ENCODE assay signal across 8 cellular contexts in genomic region chr12:120012067-120012621, GRCh38. TPM values are rescaled to one million over a fixed set of nuclear protein-coding genes. Genes with fewer than 3 reads are reported as not detected.
A peak's percentile ranks its signal among the peaks of the same experiment; 100 is the strongest.
DNase-seq lines count a peak whose midpoint lies in the region; ATAC-seq, FAIRE-seq and TF ChIP-seq lines count a peak whose summit lies in the region.

No MANE protein-coding gene starts in this region.

- no peaks in the 10 kb centered on the region for H3K36me3 ChIP-seq in heart right ventricle

- H3K4me3 ChIP-seq in A549 (no peak overlapping the region), heart right ventricle (no peak overlapping the region)

- peaks cover 47% of the 10 kb centered on the region for H3K27me3 Mint-ChIP-seq in chondrocyte (ENCODE audit: low read depth)

- no peak overlapping the region for H3K4me3 Mint-ChIP-seq in chondrocyte (ENCODE audit: unreplicated experiment)

- H3K4me1 ChIP-seq in A549 (peaks cover 10% of the 10 kb centered on the region), heart right ventricle (no peaks in the 10 kb centered on the region)

- TF ChIP-seq EP300 in A549 (IDR thresholded peaks at IDR 0.05), result no peak

- DNase-seq in A549 (ENCODE audit: low read depth in 1 of 2, low spot score in 1 of 2) (peak; percentile 67 to 78), chondrocyte (ENCODE audit: low spot score) (no peak), heart right ventricle (no peak)
- peak; percentile 67 for DNase-seq in activated CD4-positive, alpha-beta T cell treated with anti-CD3 and anti-CD28 coated beads for 1 hour
- DNase-seq in effector CD8-positive, alpha-beta T cell (lab: John Stamatoyannopoulos, UW), result peak; percentile 51
- DNase-seq in stimulated activated CD4-positive, alpha-beta T cell treated with anti-CD3 and anti-CD28 coated beads, TNF-alpha, amount 100 ng/mL, for 24 hours (ENCODE audit: low read depth in 3 of 3), result peak; percentile 67 to 89 (median 67)

- H3K4me1 Mint-ChIP-seq in chondrocyte (ENCODE audit: low read depth), result no peaks in the 10 kb centered on the region

- no peak for TF ChIP-seq RAD21 in A549 (conservative IDR thresholded peaks at IDR 0.05 in 1 of 2, IDR thresholded peaks at IDR 0.05 in 1 of 2)

- H3K27me3 ChIP-seq in heart right ventricle, result peaks cover 0 to 23% (median 5%) of the 10 kb centered on the region in 7 donors

- TF ChIP-seq POLR2A in A549 (IDR thresholded peaks at IDR 0.05; ENCODE audit: low read length), result no peak

- peaks cover 2% of the 10 kb centered on the region for H3K36me3 Mint-ChIP-seq in chondrocyte (ENCODE audit: low read depth)

- no peak for TF ChIP-seq CTCF in A549 (IDR thresholded peaks at IDR 0.05)
- no peak for TF ChIP-seq CTCF in chondrocyte (IDR thresholded peaks at IDR 0.05)
- TF ChIP-seq CTCF in heart right ventricle (IDR thresholded peaks at IDR 0.05), result no peak

- peak; percentile 78 to 88; a peak in 5 of 6 replicates for ATAC-seq in A549
- peak; percentile 74 for ATAC-seq in GM19397 (IDR thresholded peaks at IDR 0.05; ENCODE audit: unreplicated experiment)
- peak; percentile 62 for ATAC-seq in HG03196 (IDR thresholded peaks at IDR 0.05; ENCODE audit: unreplicated experiment)
- ATAC-seq in heart right ventricle, result no peak

- no peak overlapping the region for H3K27ac Mint-ChIP-seq in chondrocyte (ENCODE audit: unreplicated experiment)

- H3K9me3 ChIP-seq in A549, result no peaks in the 10 kb centered on the region
- H3K9me3 ChIP-seq in heart right ventricle, result no peaks in the 10 kb centered on the region

- intact Hi-C loops in heart right ventricle (cut with DNase I), result no loop called here

- no peak for FAIRE-seq in A549 (lab: Jason Lieb, UNC)

- H3K9me3 Mint-ChIP-seq in chondrocyte (ENCODE audit: low read depth), result peaks cover 4% of the 10 kb centered on the region

- H3K27ac ChIP-seq in A549 (no peak overlapping the region), heart right ventricle (peak overlapping the region in 1 of 10 donors; percentile 40)

- no peak overlapping the region for H3K4me2 ChIP-seq in A549

- WGBS in A549 (ENCODE audit: missing lambda C conversion rate), result 53% methylated on average over 10 of the region's 10 CpGs
- 79 to 81% methylated on average over 10 of the region's 10 CpGs for WGBS in heart right ventricle, 2 donors

- CTCF ChIA-PET in A549 (lab: Yijun Ruan, JAX), result no interaction called here

- POLR2A ChIA-PET in A549 (lab: Yijun Ruan, JAX), result no interaction called here

TF ChIP-seq in A549, 52 proteins besides CTCF, POLR2A, EP300 and RAD21:
- no peak for TF ChIP-seq HOXB5 (CRISPR knock-in tag; IDR thresholded peaks at IDR 0.05)
- peak; percentile 95 for TF ChIP-seq RFX5 (IDR thresholded peaks at IDR 0.05)
- no peak for TF ChIP-seq FOSL2 (IDR thresholded peaks at IDR 0.05)
- TF ChIP-seq FOSL2 (CRISPR knock-in tag; IDR thresholded peaks at IDR 0.05), result peak; percentile 34; the same call in 1 of the 2 replicates
TF ChIP-seq in A549: peak in this region for 2.

RNA-seq across cellular contexts. Expression of gene BICDL1, which starts 23.1 kb away (rescaled TPM):
- 4.5 and 5.8 TPM in 2 replicates for polyA plus RNA-seq in A549 (2011; rRNA removed)
- polyA plus RNA-seq in A549 (2012; cell fraction: cytosol; rRNA removed), result 2.8 and 3.0 TPM in 2 replicates
- 5.7 and 6.0 TPM in 2 replicates for polyA plus RNA-seq in A549 (2012; cell fraction: nucleus; rRNA removed)
- polyA plus RNA-seq in A549 (2017; fragmentation: RNase III; extraction: RNeasy Plus Mini Kit Qiagen cat#74134 plus additional on column Dnase treatment), result 2.6 to 3.8 TPM (median 3.5 TPM) in 3 replicates
- polyA minus RNA-seq in A549 (2011; rRNA and poly(A)+ RNA removed), result 3.7 and 5.4 TPM in 2 replicates
- total RNA-seq in chondrocyte, result 0.12 to 0.45 TPM (median 0.26 TPM) in 3 replicates
- 1 to 10 TPM in 1 of 10 donors, under 1 TPM in 7, not detected in 2; 0.10 to 1.5 (median 0.34) TPM for total RNA-seq in heart right ventricle
- polyA plus RNA-seq in heart right ventricle, result under 1 TPM; 0.16 to 0.44 TPM

Comparison
In these comparisons a context has a peak if more than half of its experiments do, and no peak if none do; other contexts are left out.
1. ATAC-seq: peak in A549 (2 of 2), GM19397 (single experiment) and HG03196 (single experiment); none in heart right ventricle (0 of 8).
2. DNase-seq: peak in A549 (2 of 2), activated CD4-positive, alpha-beta T cell treated with anti-CD3 and anti-CD28 coated beads for 1 hour (single experiment), effector CD8-positive, alpha-beta T cell (single experiment) and stimulated activated CD4-positive, alpha-beta T cell treated with anti-CD3 and anti-CD28 coated beads, TNF-alpha, amount 100 ng/mL, for 24 hours (3 of 3); none in chondrocyte (single experiment) and heart right ventricle (0 of 2).